15 cellular contexts compared by ENCODE assay signal in the genomic region with DNA sequence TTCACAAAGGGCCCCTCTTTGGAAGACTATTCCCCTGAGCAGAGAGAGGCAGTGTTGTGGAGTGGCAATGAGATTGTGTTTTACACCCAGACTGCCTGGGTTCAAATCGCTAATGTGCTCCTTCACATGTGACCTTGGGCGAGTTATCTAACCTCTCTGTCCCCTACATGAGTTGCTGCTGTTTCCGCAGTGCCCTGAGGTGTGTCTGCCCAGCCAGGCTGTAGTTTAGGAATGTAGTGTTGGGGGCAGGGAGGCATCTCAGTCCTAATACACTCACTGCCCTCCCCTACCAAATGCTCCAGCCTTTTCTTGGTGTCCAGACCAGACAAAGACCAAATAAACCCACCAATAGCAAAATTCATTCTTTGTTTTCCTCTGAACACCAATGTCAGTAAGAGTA.
"Had no signal": no experiment of that assay in that cellular context is flagged by ENCODE, and none has a peak within 500 bp of the region (broad histone marks: within the 10 kb centered on the region; RNA-seq: fewer than 3 reads in every experiment).

No MANE protein-coding gene starts in this region.

- H3K4me3 Mint-ChIP-seq: activated naive CD4-positive, alpha-beta T cell treated with anti-CD3 and anti-CD28 coated beads, Interleukin-2, amount 10 ng/mL, durations not matched to agents 7 days and 5 days; naive thymus-derived CD8-positive, alpha-beta T cell had no signal

- H3K9me3 ChIP-seq: gastrocnemius medialis had no signal

- H3K36me3 ChIP-seq: ascending aorta, breast epithelium, gastrocnemius medialis, heart right ventricle, transverse colon had no signal

- H3K4me1 ChIP-seq: breast epithelium, gastrocnemius medialis, parathyroid adenoma, transverse colon had no signal

- H3K27ac ChIP-seq: ascending aorta, breast epithelium, gastrocnemius medialis, parathyroid adenoma, transverse colon had no signal

- H3K36me3 Mint-ChIP-seq: activated naive CD4-positive, alpha-beta T cell treated with anti-CD3 and anti-CD28 coated beads, Interleukin-2, amount 10 ng/mL, durations not matched to agents 7 days and 5 days had no signal

- H3K4me1 Mint-ChIP-seq: activated naive CD4-positive, alpha-beta T cell treated with anti-CD3 and anti-CD28 coated beads, Interleukin-2, amount 10 ng/mL, durations not matched to agents 7 days and 5 days had no signal

- H3K9me3 Mint-ChIP-seq: activated T-helper 2 cell treated with anti-CD3 and anti-CD28 coated beads, Interferon-gamma antibody, Interleukin-2, Interleukin-4, amounts not matched to agents 10 μg/mL and 5 μg/mL and 100 μg/mL, durations not matched to agents 14 hours and 24 hours and 36 hours had no signal

- ATAC-seq: gastrocnemius medialis; naive thymus-derived CD8-positive, alpha-beta T cell had no signal

- DNase-seq: activated CD4-positive, CD25-positive, alpha-beta regulatory T cell treated with anti-CD3 and anti-CD28 coated beads, Interleukin-2, amount 50 U/mL, for 72 hours; activated naive CD4-positive, alpha-beta T cell treated with anti-CD3 and anti-CD28 coated beads, Interleukin-2, amount 10 ng/mL, durations not matched to agents 7 days and 5 days; endodermal cell; gastrocnemius medialis; heart right ventricle; naive thymus-derived CD8-positive, alpha-beta T cell; stimulated activated CD4-positive, alpha-beta T cell treated with anti-CD3 and anti-CD28 coated beads, Interleukin-2, amount 100 ng/mL, for 48 hours; stimulated activated naive CD4-positive, alpha-beta T cell treated with Interleukin-2 at 50 U/mL for 16 hours; substantia nigra; T-helper 2 cell; transverse colon had no signal

- H3K4me3 ChIP-seq: ascending aorta, breast epithelium, gastrocnemius medialis, heart right ventricle, transverse colon had no signal

- H3K27ac Mint-ChIP-seq: activated naive CD4-positive, alpha-beta T cell treated with anti-CD3 and anti-CD28 coated beads, Interleukin-2, amount 10 ng/mL, durations not matched to agents 7 days and 5 days; activated T-helper 2 cell treated with anti-CD3 and anti-CD28 coated beads, Interferon-gamma antibody, Interleukin-2, Interleukin-4, amounts not matched to agents 10 μg/mL and 5 μg/mL and 100 μg/mL, durations not matched to agents 14 hours and 24 hours and 36 hours; endodermal cell had no signal

- H3K27me3 ChIP-seq: ascending aorta, breast epithelium, gastrocnemius medialis, heart right ventricle, transverse colon had no signal
